Comparison of ENCODE assay signal across 8 cellular contexts in genomic region chr9:133992780-133993634, GRCh38. TPM values are rescaled to one million over a fixed set of nuclear protein-coding genes. Genes with fewer than 3 reads are reported as not detected.
DNase-seq lines count a peak whose midpoint lies in the region; ATAC-seq, FAIRE-seq and TF ChIP-seq lines count a peak whose summit lies in the region.

No MANE protein-coding gene starts in this region.

- H3K36me3 ChIP-seq in KMS-11 (ENCODE audit: insufficient read depth) (no peaks in the 10 kb centered on the region), neuron (ENCODE audit: insufficient read depth, low read length) (no peaks in the 10 kb centered on the region)

- H3K27me3 Mint-ChIP-seq in activated T-helper 2 cell treated with anti-CD3 and anti-CD28 coated beads, Interferon-gamma antibody, Interleukin-2, Interleukin-4, amounts not matched to agents 10 μg/mL and 5 μg/mL and 100 μg/mL, durations not matched to agents 14 hours and 24 hours and 36 hours (ENCODE audit: low read depth): peaks cover 20% of the 10 kb centered on the region

- H3K4me2 ChIP-seq in KMS-11: peak overlapping the region; percentile 93

- H3K27me3 ChIP-seq in KMS-11 (ENCODE audit: insufficient read depth, low read depth): peaks cover 22% of the 10 kb centered on the region; the same call in 1 of the 2 replicates
- no peaks in the 10 kb centered on the region for H3K27me3 ChIP-seq in neuron (ENCODE audit: insufficient read depth, low read length)

- peak; percentile 32 for ATAC-seq in GM21619 (IDR thresholded peaks at IDR 0.05; ENCODE audit: unreplicated experiment)

- TF ChIP-seq CTCF in D721Med (IDR thresholded peaks at IDR 0.05; ENCODE audit: insufficient read depth, missing control alignments) (peak; percentile 47), KMS-11 (conservative IDR thresholded peaks at IDR 0.05; ENCODE audit: low read depth, low read length) (peak; percentile 41), fibroblast of the aortic adventitia (IDR thresholded peaks at IDR 0.05; ENCODE audit: insufficient read depth, low read length) (peak; percentile 31)

- H3K4me3 ChIP-seq in KMS-11 (IDR thresholded peaks at IDR 0.05; ENCODE audit: insufficient read depth, low read depth, low read length) (peak overlapping the region; percentile 27), fibroblast of the aortic adventitia (ENCODE audit: low read depth, low read length) (peak overlapping the region; percentile 83), neuron (ENCODE audit: low read length) (peak overlapping the region; percentile 58)

- H3K9me3 ChIP-seq in neuron (ENCODE audit: low read length): no peaks in the 10 kb centered on the region

- H3K27ac ChIP-seq in KMS-11 (no peak overlapping the region), substantia nigra (ENCODE audit: low read depth, low read length, poor library complexity, severe bottlenecking) (peak overlapping the region; percentile 45)

- peaks cover 10% of the 10 kb centered on the region for H3K4me1 ChIP-seq in KMS-11 (ENCODE audit: low read depth, poor library complexity, severe bottlenecking)
- peaks cover 25% of the 10 kb centered on the region for H3K4me1 ChIP-seq in neuron (ENCODE audit: insufficient read depth, low read length)

- intact Hi-C loops in activated T-helper 2 cell treated with anti-CD3 and anti-CD28 coated beads, Interferon-gamma antibody, Interleukin-2, Interleukin-4, amounts not matched to agents 10 μg/mL and 5 μg/mL and 100 μg/mL, durations not matched to agents 14 hours and 24 hours and 36 hours (cut with micrococcal nuclease): loop anchor here (2.0 kb wide), 1 partner anchor 32 kb away; the partner anchor contains the start of gene BRD3OS

- DNase-seq in D721Med (ENCODE audit: insufficient read length, low spot score) (no peak), RPMI7951 (ENCODE audit: low read depth) (peak; percentile 93), fibroblast of the aortic adventitia (ENCODE audit: low read depth) (peak; percentile 89), substantia nigra (lab: John Stamatoyannopoulos, UW) (peak in 36 of 49 donors; percentile 16 to 75 (median 56))
- DNase-seq in activated T-helper 2 cell treated with anti-CD3 and anti-CD28 coated beads, Interferon-gamma antibody, Interleukin-2, Interleukin-4, amounts not matched to agents 10 μg/mL and 5 μg/mL and 100 μg/mL, durations not matched to agents 14 hours and 24 hours and 36 hours (ENCODE audit: low spot score): peak; percentile 62

- H3K4me3 Mint-ChIP-seq in activated T-helper 2 cell treated with anti-CD3 and anti-CD28 coated beads, Interferon-gamma antibody, Interleukin-2, Interleukin-4, amounts not matched to agents 10 μg/mL and 5 μg/mL and 100 μg/mL, durations not matched to agents 14 hours and 24 hours and 36 hours (ENCODE audit: low read depth): peak overlapping the region; percentile 68

- H3K27ac Mint-ChIP-seq in activated T-helper 2 cell treated with anti-CD3 and anti-CD28 coated beads, Interferon-gamma antibody, Interleukin-2, Interleukin-4, amounts not matched to agents 10 μg/mL and 5 μg/mL and 100 μg/mL, durations not matched to agents 14 hours and 24 hours and 36 hours: no peak overlapping the region

- H3K9ac ChIP-seq in KMS-11: peak overlapping the region; percentile 60

- H4K20me1 ChIP-seq in KMS-11 (ENCODE audit: insufficient read depth): no peaks in the 10 kb centered on the region

- no peaks in the 10 kb centered on the region for H3K79me2 ChIP-seq in KMS-11 (ENCODE audit: insufficient read depth, low read depth)

- peak overlapping the region; percentile 94 for H2AFZ ChIP-seq in KMS-11 (ENCODE audit: low read depth)
- peak overlapping the region; percentile 66 for H2AFZ ChIP-seq in neuron (ENCODE audit: low read depth, low read length)

- H3K36me3 Mint-ChIP-seq in activated T-helper 2 cell treated with anti-CD3 and anti-CD28 coated beads, Interferon-gamma antibody, Interleukin-2, Interleukin-4, amounts not matched to agents 10 μg/mL and 5 μg/mL and 100 μg/mL, durations not matched to agents 14 hours and 24 hours and 36 hours (ENCODE audit: low read depth): no peaks in the 10 kb centered on the region

- H3K9me3 Mint-ChIP-seq in activated T-helper 2 cell treated with anti-CD3 and anti-CD28 coated beads, Interferon-gamma antibody, Interleukin-2, Interleukin-4, amounts not matched to agents 10 μg/mL and 5 μg/mL and 100 μg/mL, durations not matched to agents 14 hours and 24 hours and 36 hours: no peaks in the 10 kb centered on the region

- no peaks in the 10 kb centered on the region for H3K4me1 Mint-ChIP-seq in activated T-helper 2 cell treated with anti-CD3 and anti-CD28 coated beads, Interferon-gamma antibody, Interleukin-2, Interleukin-4, amounts not matched to agents 10 μg/mL and 5 μg/mL and 100 μg/mL, durations not matched to agents 14 hours and 24 hours and 36 hours (ENCODE audit: low read depth)

- FAIRE-seq in D721Med (lab: Jason Lieb, UNC): no peak

RNA-seq across cellular contexts. Expression of gene VAV2, which starts 0.9 kb away (rescaled TPM):
- total RNA-seq in RPMI7951 (2014; rRNA removed; shearing (Covaris generic)): 10.3 and 16.2 TPM in 2 replicates
- total RNA-seq in activated T-helper 2 cell treated with anti-CD3 and anti-CD28 coated beads, Interferon-gamma antibody, Interleukin-2, Interleukin-4, amounts not matched to agents 10 μg/mL and 5 μg/mL and 100 μg/mL, durations not matched to agents 14 hours and 24 hours and 36 hours: 8.6 TPM in 2 replicates
- 3.5 and 10.9 TPM in 2 replicates for total RNA-seq in fibroblast of the aortic adventitia (ENCODE audit: low replicate concordance)

RNA-seq across cellular contexts. Expression of gene BRD3OS, which starts 32.3 kb away (rescaled TPM):
- total RNA-seq in RPMI7951 (2014; rRNA removed; shearing (Covaris generic)): 16.4 and 16.7 TPM in 2 replicates
- 12.3 and 15.8 TPM in 2 replicates for total RNA-seq in activated T-helper 2 cell treated with anti-CD3 and anti-CD28 coated beads, Interferon-gamma antibody, Interleukin-2, Interleukin-4, amounts not matched to agents 10 μg/mL and 5 μg/mL and 100 μg/mL, durations not matched to agents 14 hours and 24 hours and 36 hours
- total RNA-seq in fibroblast of the aortic adventitia (ENCODE audit: low replicate concordance): 11.5 and 26.2 TPM in 2 replicates

Comparison
In these comparisons a context has a peak if more than half of its experiments do, and no peak if none do; other contexts are left out.
1. H3K4me3 ChIP-seq: peak in every context shown above with its lines; median percentile 83 in fibroblast of the aortic adventitia; 58 in neuron; 27 in KMS-11.